In genomic region chr6:111606620-111607115, GRCh38 we compare ENCODE assay signal across 8 cellular contexts. TPM values are rescaled to one million over a fixed set of nuclear protein-coding genes. Genes with fewer than 3 reads are reported as not detected.
DNase-seq lines count a peak whose midpoint lies in the region; TF ChIP-seq lines count a peak whose summit lies in the region.

No MANE protein-coding gene starts in this region.

- DNase-seq in GM12865 (ENCODE audit: low read depth), result peak; percentile 10
- peak; percentile 39 for DNase-seq in RPMI7951 (ENCODE audit: low read depth)
- peak; percentile 47 for DNase-seq in fibroblast of gingiva (ENCODE audit: low read depth)
- DNase-seq in retinal pigment epithelial cell (ENCODE audit: low read depth), result no peak
- no peak for DNase-seq in iPS-NIHi11 (ENCODE audit: low spot score)
- DNase-seq in midbrain (lab: John Stamatoyannopoulos, UW), result no peak
- no peak for DNase-seq in T-helper 9 cell
- DNase-seq in activated CD4-positive, alpha-beta T cell treated with anti-CD3 and anti-CD28 coated beads for 4 hours, result no peak

- H3K4me3 ChIP-seq in GM12865 (ENCODE audit: low read depth, low read length) (peak overlapping the region; percentile 83), retinal pigment epithelial cell (ENCODE audit: low read length) (peak overlapping the region; percentile 17)

- no peak for TF ChIP-seq CTCF in GM12865 (IDR thresholded peaks at IDR 0.05; ENCODE audit: insufficient read depth, low read depth, low read length, missing control alignments)
- no peak for TF ChIP-seq CTCF in retinal pigment epithelial cell (conservative IDR thresholded peaks at IDR 0.05; ENCODE audit: low read depth, low read length)

RNA-seq across cellular contexts. Expression of gene TRAF3IP2, which starts 1.0 kb away (rescaled TPM):
- 21.7 and 25.2 TPM in 2 replicates for total RNA-seq in RPMI7951 (2014; rRNA removed; shearing (Covaris generic))

Comparison
In these comparisons a context has a peak if more than half of its experiments do, and no peak if none do; other contexts are left out.
1. DNase-seq: peak in GM12865 (single experiment), RPMI7951 (single experiment) and fibroblast of gingiva (single experiment); none in retinal pigment epithelial cell (single experiment), iPS-NIHi11 (single experiment), midbrain (single experiment), T-helper 9 cell (single experiment) and activated CD4-positive, alpha-beta T cell treated with anti-CD3 and anti-CD28 coated beads for 4 hours (0 of 2).